ENCODE assay signal across 17 cellular contexts in genomic region chr1:117740461-117740860, GRCh38.
"Had no signal": no experiment of that assay in that cellular context is flagged by ENCODE, and none has a peak within 500 bp of the region (broad histone marks: within the 10 kb centered on the region; RNA-seq: fewer than 3 reads in every experiment).

No MANE protein-coding gene starts in this region.

- H3K27ac ChIP-seq: adrenal gland, esophagus squamous epithelium, foreskin keratinocyte, lower lobe of right lung, tibial artery, vagina had no signal

- H3K4me1 ChIP-seq: foreskin keratinocyte, tibial artery had no signal

- H3K9me3 ChIP-seq: adrenal gland, esophagus squamous epithelium, lower lobe of right lung, tibial artery, vagina had no signal

- ATAC-seq: activated CD8-positive, alpha-beta T cell treated with anti-CD3 and anti-CD28 coated beads, Interleukin-2, amount 10 ng/mL, durations not matched to agents 7 days and 5 days; foreskin keratinocyte; lower lobe of right lung; stimulated activated naive B cell treated with anti-CD40 and anti-IgM and Interleukin-4, amounts not matched to agents 10 μg/mL and 1 μg/mL and 100 μg/mL, for 72 hours had no signal

- H3K36me3 ChIP-seq: adrenal gland, esophagus squamous epithelium, lower lobe of right lung, tibial artery, vagina had no signal

- H3K27me3 ChIP-seq: adrenal gland, esophagus squamous epithelium, foreskin keratinocyte, tibial artery, vagina had no signal

- H3K4me3 ChIP-seq: adrenal gland, esophagus squamous epithelium, lower lobe of right lung, tibial artery, vagina had no signal

- DNase-seq: activated CD4-positive, alpha-beta T cell treated with anti-CD3 and anti-CD28 coated beads for 4 hours; activated CD8-positive, alpha-beta memory T cell treated with anti-CD3 and anti-CD28 coated beads, Interleukin-2, amount 50 U/mL, for 4 hours; activated CD8-positive, alpha-beta T cell treated with anti-CD3 and anti-CD28 coated beads, Interleukin-2, amount 10 ng/mL, durations not matched to agents 7 days and 5 days; activated effector memory CD4-positive, alpha-beta T cell treated with anti-CD3 and anti-CD28 coated beads, Interleukin-2, amount 50 U/mL, for 16 hours; activated T-cell treated with anti-CD3 and anti-CD28 coated beads, Interleukin-2, amount 50 U/mL, for 48 hours; adrenal gland; esophagus squamous epithelium; foreskin keratinocyte; kidney glomerular epithelial cell; lower lobe of right lung; midbrain; naive B cell; stimulated activated CD4-positive, alpha-beta T cell treated with anti-CD3 and anti-CD28 coated beads, Interleukin-15, amount 100 ng/mL, for 24 hours; stimulated activated CD4-positive, alpha-beta T cell treated with anti-CD3 and anti-CD28 coated beads, Interleukin-4, amount 100 ng/mL, for 1 hour; stimulated activated naive B cell treated with anti-CD40 and anti-IgM and Interleukin-4, amounts not matched to agents 10 μg/mL and 1 μg/mL and 100 μg/mL, for 72 hours; tibial artery had no signal
